ENCODE assay signal across 34 cellular contexts in genomic region chr3:188509316-188509715, GRCh38.
"Had no signal": no experiment of that assay in that cellular context is flagged by ENCODE, and none has a peak within 500 bp of the region (broad histone marks: within the 10 kb centered on the region; RNA-seq: fewer than 3 reads in every experiment).

No MANE protein-coding gene starts in this region.

- H3K27ac ChIP-seq: adrenal gland, body of pancreas, breast epithelium, colonic mucosa, VCaP had no signal

- H3K4me1 ChIP-seq: breast epithelium, colonic mucosa had no signal

- H3K9me3 ChIP-seq: body of pancreas, breast epithelium, colonic mucosa had no signal

- H3K4me3 Mint-ChIP-seq: activated B cell treated with CpG ODN at 0.5 μM for 24 hours; activated CD4-positive, alpha-beta memory T cell treated with anti-CD3 and anti-CD28 coated beads for 36 hours; activated CD4-positive, alpha-beta T cell treated with anti-CD3 and anti-CD28 coated beads, Interleukin-2, amount 10 ng/mL, durations not matched to agents 24 days and 14 days; activated CD8-positive, alpha-beta T cell treated with anti-CD3 and anti-CD28 coated beads for 36 hours; activated naive CD4-positive, alpha-beta T cell treated with anti-CD3 and anti-CD28 coated beads for 36 hours; activated naive CD8-positive, alpha-beta T cell treated with anti-CD3 and anti-CD28 coated beads for 36 hours; activated T-cell treated with anti-CD3 and anti-CD28 coated beads, Interleukin-2, amount 50 U/mL, for 4 hours; activated T-cell treated with anti-CD3 and anti-CD28 coated beads, Interleukin-2, amount 50 U/mL, for 72 hours; activated T-helper 1 cell treated with anti-CD3 and anti-CD28 coated beads, Interleukin-12 subunit alpha, Interleukin-12 subunit beta, Interleukin-2, Interleukin-4 antibody, amounts not matched to agents 30 ng/mL and 10 ng/mL and 1 ng/mL, durations not matched to agents 14 hours and 24 hours and 36 hours; activated T-helper 17 cell treated with anti-CD3 and anti-CD28 coated beads, Interleukin-2, amount 50 U/mL, for 72 hours; T-helper 2 cell treated with Interferon-gamma antibody and Interleukin-4, amounts not matched to agents 5 μg/mL and 100 μg/mL, for 36 hours had no signal

- H3K4me3 ChIP-seq: adrenal gland, body of pancreas, breast epithelium, colonic mucosa had no signal

- ATAC-seq: activated CD8-positive, alpha-beta T cell treated with anti-CD3 and anti-CD28 coated beads for 36 hours; activated naive CD4-positive, alpha-beta T cell treated with anti-CD3 and anti-CD28 coated beads, Interleukin-2, amount 50 U/mL, for 72 hours; activated T-cell treated with anti-CD3 and anti-CD28 coated beads, Interleukin-2, amount 50 U/mL, for 4 hours; activated T-cell treated with anti-CD3 and anti-CD28 coated beads, Interleukin-2, amount 50 U/mL, for 72 hours; activated T-helper 17 cell treated with anti-CD3 and anti-CD28 coated beads, Interleukin-2, amount 50 U/mL, for 72 hours; body of pancreas had no signal

- H3K27me3 ChIP-seq: adrenal gland, body of pancreas, brain microvascular endothelial cell, breast epithelium, colonic mucosa had no signal

- H3K27me3 Mint-ChIP-seq: activated B cell treated with CpG ODN at 0.5 μM for 24 hours; activated CD4-positive, alpha-beta memory T cell treated with anti-CD3 and anti-CD28 coated beads for 36 hours; activated CD4-positive, alpha-beta T cell treated with anti-CD3 and anti-CD28 coated beads, Interleukin-2, amount 10 ng/mL, durations not matched to agents 24 days and 14 days; activated CD8-positive, alpha-beta T cell treated with anti-CD3 and anti-CD28 coated beads for 36 hours; activated naive CD8-positive, alpha-beta T cell treated with anti-CD3 and anti-CD28 coated beads for 36 hours; activated T-helper 17 cell treated with anti-CD3 and anti-CD28 coated beads, Interleukin-2, amount 50 U/mL, for 72 hours had no signal

- H3K4me1 Mint-ChIP-seq: activated T-helper 17 cell treated with anti-CD3 and anti-CD28 coated beads, Interleukin-2, amount 50 U/mL, for 72 hours had no signal

- DNase-seq: activated B cell treated with CpG ODN at 0.5 μM for 24 hours; activated CD4-positive, alpha-beta memory T cell treated with anti-CD3 and anti-CD28 coated beads for 36 hours; activated CD4-positive, alpha-beta T cell treated with anti-CD3 and anti-CD28 coated beads for 4 hours; activated CD4-positive, alpha-beta T cell treated with anti-CD3 and anti-CD28 coated beads, Interleukin-2, amount 10 ng/mL, durations not matched to agents 24 days and 14 days; activated CD4-positive, alpha-beta T cell treated with anti-CD3 and anti-CD28 coated beads, Interleukin-2, amount 50 U/mL, for 1 hour; activated CD4-positive, alpha-beta T cell treated with anti-CD3 and anti-CD28 coated beads, Interleukin-2, amount 50 U/mL, for 4 hours; activated CD4-positive, CD25-positive, alpha-beta regulatory T cell treated with anti-CD3 and anti-CD28 coated beads, Interleukin-2, amount 50 U/mL, for 72 hours; activated CD8-positive, alpha-beta memory T cell treated with anti-CD3 and anti-CD28 coated beads, Interleukin-2, amount 50 U/mL, for 4 hours; activated CD8-positive, alpha-beta T cell treated with anti-CD3 and anti-CD28 coated beads for 36 hours; activated effector memory CD4-positive, alpha-beta T cell treated with anti-CD3 and anti-CD28 coated beads, Interleukin-2, amount 50 U/mL, for 16 hours; activated gamma-delta T cell treated with Interleukin-2 at 50 U/mL for 16 hours; activated naive CD4-positive, alpha-beta T cell; activated naive CD4-positive, alpha-beta T cell treated with anti-CD3 and anti-CD28 coated beads for 36 hours; activated naive CD4-positive, alpha-beta T cell treated with anti-CD3 and anti-CD28 coated beads, Interleukin-2, amount 50 U/mL, for 16 hours; activated naive CD8-positive, alpha-beta T cell treated with anti-CD3 and anti-CD28 coated beads for 36 hours; activated T-cell treated with anti-CD3 and anti-CD28 coated beads for 4 hours; activated T-cell treated with anti-CD3 and anti-CD28 coated beads, Interleukin-2, amount 50 U/mL, for 1 hour; activated T-cell treated with anti-CD3 and anti-CD28 coated beads, Interleukin-2, amount 50 U/mL, for 4 hours; activated T-cell treated with anti-CD3 and anti-CD28 coated beads, Interleukin-2, amount 50 U/mL, for 72 hours; adrenal gland; amniotic stem cell; aorta; body of pancreas; brain microvascular endothelial cell; central memory CD4-positive, alpha-beta T cell; colonic mucosa; T-helper 2 cell; T-helper 9 cell had no signal

- H3K36me3 ChIP-seq: adrenal gland, brain microvascular endothelial cell, breast epithelium, colonic mucosa had no signal

- H3K27ac Mint-ChIP-seq: activated B cell treated with CpG ODN at 0.5 μM for 24 hours; activated CD4-positive, alpha-beta memory T cell treated with anti-CD3 and anti-CD28 coated beads for 36 hours; activated CD4-positive, alpha-beta T cell treated with anti-CD3 and anti-CD28 coated beads, Interleukin-2, amount 10 ng/mL, durations not matched to agents 24 days and 14 days; activated CD8-positive, alpha-beta T cell treated with anti-CD3 and anti-CD28 coated beads for 36 hours; activated naive CD4-positive, alpha-beta T cell treated with anti-CD3 and anti-CD28 coated beads for 36 hours; activated naive CD4-positive, alpha-beta T cell treated with anti-CD3 and anti-CD28 coated beads, Interleukin-2, amount 50 U/mL, for 72 hours; activated naive CD8-positive, alpha-beta T cell treated with anti-CD3 and anti-CD28 coated beads for 36 hours; activated T-cell treated with anti-CD3 and anti-CD28 coated beads, Interleukin-2, amount 50 U/mL, for 72 hours; activated T-helper 1 cell treated with anti-CD3 and anti-CD28 coated beads, Interleukin-12 subunit alpha, Interleukin-12 subunit beta, Interleukin-2, Interleukin-4 antibody, amounts not matched to agents 30 ng/mL and 10 ng/mL and 1 ng/mL, durations not matched to agents 14 hours and 24 hours and 36 hours; activated T-helper 17 cell treated with anti-CD3 and anti-CD28 coated beads, Interleukin-2, amount 50 U/mL, for 72 hours; T-helper 2 cell treated with Interferon-gamma antibody and Interleukin-4, amounts not matched to agents 5 μg/mL and 100 μg/mL, for 36 hours had no signal
